Comparison of ENCODE assay signal across 8 cellular contexts in genomic region chr19:58543826-58544590, GRCh38.
A peak's percentile ranks its signal among the peaks of the same experiment; 100 is the strongest.
DNase-seq lines count a peak whose midpoint lies in the region; ATAC-seq and TF ChIP-seq lines count a peak whose summit lies in the region.

Gene TRIM28, plus strand, starts transcription at chr19:58544064. Its CDS starts 694 bp downstream, at chr19:58544758.

- H3K4me1 ChIP-seq in duodenal mucosa (ENCODE audit: control insufficient read depth in 1 of 2, insufficient read depth in 2 of 2, low read length in 2 of 2), result peaks cover 19 to 20% of the 10 kb centered on the region in 2 donors

- peaks cover 15 to 29% of the 10 kb centered on the region in 2 donors for H3K36me3 ChIP-seq in duodenal mucosa (ENCODE audit: control insufficient read depth in 1 of 2, insufficient read depth in 2 of 2, low read length in 2 of 2)

- peaks cover 0 to 7% of the 10 kb centered on the region in 2 donors for H3K27me3 ChIP-seq in duodenal mucosa (ENCODE audit: control insufficient read depth in 1 of 2, insufficient read depth in 2 of 2, low read length in 2 of 2)

- no peaks in the 10 kb centered on the region for H3K9me3 ChIP-seq in duodenal mucosa (ENCODE audit: control insufficient read depth in 1 of 2, low read length in 2 of 2)

- H3K9ac ChIP-seq in duodenal mucosa (ENCODE audit: low read depth in 1 of 2, low read length in 2 of 2), result peak within 1 kb of the TSS; percentile 76 to 90

- peak; percentile 95 for DNase-seq in AG04449 (ENCODE audit: low read depth, low spot score)
- peak; percentile 100 for DNase-seq in activated CD4-positive, alpha-beta T cell treated with anti-CD3 and anti-CD28 coated beads for 48 hours
- DNase-seq in medulla oblongata (ENCODE audit: extremely low spot score), result peak; percentile 98
- peak; percentile 100 for DNase-seq in stimulated activated CD8-positive, alpha-beta memory T cell treated with anti-CD3 and anti-CD28 coated beads, Interleukin-12 subunit alpha, Interleukin-12 subunit beta, amount 100 ng/mL, for 4 hours (ENCODE audit: low read depth)
- no peak for DNase-seq in hippocampal formation (lab: John Stamatoyannopoulos, UW)

- H3K4me3 ChIP-seq in AG04449 (ENCODE audit: low read depth, low read length) (peak within 1 kb of the TSS; percentile 84), duodenal mucosa (ENCODE audit: low read depth in 1 of 2, low read length in 2 of 2) (peak within 1 kb of the TSS; percentile 90 to 92)

- peak within 1 kb of the TSS; percentile 99 for H3K27ac ChIP-seq in duodenal mucosa (ENCODE audit: low read depth, low read length)

- POLR2A ChIA-PET in AG04449 (lab: Yijun Ruan, JAX), result interaction anchor here (0.9 to 3.9 kb wide), 10 partner anchors 10 to 45 kb away, joined by 3 to 81 read pairs (median 4); partner anchors contain the start of genes CHMP2A, UBE2M and ZBTB45

- no peak for TF ChIP-seq CTCF in AG04449 (IDR thresholded peaks at IDR 0.05; ENCODE audit: insufficient read depth, low read length, missing control alignments)

- CTCF ChIA-PET in AG04449 (lab: Yijun Ruan, JAX), result interaction anchor here (0.9 to 3.8 kb wide), 5 partner anchors 8 to 30 kb away, joined by 3 to 42 read pairs (median 8); partner anchors contain the start of genes CHMP2A and ZBTB45

- ATAC-seq in GM19324 (IDR thresholded peaks at IDR 0.05; ENCODE audit: low FRiP score, unreplicated experiment) (peak; percentile 87), HG03520 (IDR thresholded peaks at IDR 0.05; ENCODE audit: unreplicated experiment) (peak; percentile 75)

Comparison
In these comparisons a context has a peak if more than half of its experiments do, and no peak if none do; other contexts are left out.
1. DNase-seq: peak in AG04449 (single experiment), activated CD4-positive, alpha-beta T cell treated with anti-CD3 and anti-CD28 coated beads for 48 hours (single experiment), medulla oblongata (single experiment) and stimulated activated CD8-positive, alpha-beta memory T cell treated with anti-CD3 and anti-CD28 coated beads, Interleukin-12 subunit alpha, Interleukin-12 subunit beta, amount 100 ng/mL, for 4 hours (single experiment); none in hippocampal formation (0 of 2).